ENCODE assay signal across 15 cellular contexts in the genomic region with DNA sequence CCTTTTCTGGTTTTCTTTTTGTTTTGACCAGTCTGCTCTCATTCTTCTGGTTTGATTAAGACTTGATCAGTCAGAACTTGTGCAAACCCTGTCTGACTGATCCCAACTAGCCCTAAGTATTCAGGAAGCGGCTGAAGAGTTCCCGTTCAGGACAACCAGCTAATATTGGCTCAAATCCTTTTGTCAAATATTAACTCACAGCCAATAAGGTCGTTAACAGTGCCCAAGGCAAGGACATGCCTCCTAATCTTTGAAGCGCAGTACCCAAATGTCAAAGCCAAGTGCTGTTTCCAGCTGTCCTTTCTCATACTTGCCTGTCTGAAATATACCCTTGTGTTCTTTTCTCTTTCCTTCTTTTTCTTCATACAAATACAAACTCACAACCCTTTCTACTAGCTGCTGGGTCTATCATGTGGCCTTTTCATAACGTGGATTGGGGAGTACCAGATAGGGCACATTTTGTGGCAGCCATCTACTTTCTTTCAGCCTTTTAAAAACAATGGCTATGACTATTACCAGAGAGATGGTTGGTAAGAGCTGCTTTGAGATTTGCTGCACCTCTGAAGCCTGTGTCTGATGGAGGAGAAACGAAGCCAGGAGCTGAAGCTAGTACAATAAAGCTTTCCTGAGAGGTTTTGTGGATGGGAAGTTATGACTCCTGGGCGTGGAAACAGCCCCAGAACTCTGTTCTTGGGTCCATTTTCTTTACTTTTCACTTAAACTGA.
A peak's percentile ranks its signal among the peaks of the same experiment; 100 is the strongest.
DNase-seq lines count a peak whose midpoint lies in the region; ATAC-seq and TF ChIP-seq lines count a peak whose summit lies in the region.
"Had no signal": no experiment of that assay in that cellular context is flagged by ENCODE, and none has a peak within 500 bp of the region (broad histone marks: within the 10 kb centered on the region; RNA-seq: fewer than 3 reads in every experiment).

No MANE protein-coding gene starts in this region.

- H3K27me3 ChIP-seq in DND-41 (ENCODE audit: insufficient read depth, low read length, poor library complexity): no peaks in the 10 kb centered on the region
- H3K27me3 ChIP-seq: adrenal gland, MG63 had no signal

- no peaks in the 10 kb centered on the region for H4K20me1 ChIP-seq in DND-41 (ENCODE audit: insufficient read depth, low read length)

- no peaks in the 10 kb centered on the region for H3K9me3 ChIP-seq in DND-41 (ENCODE audit: insufficient read depth, low read length, severe bottlenecking)
- H3K9me3 ChIP-seq: adrenal gland, MG63 had no signal

- no peaks in the 10 kb centered on the region for H3K36me3 Mint-ChIP-seq in progenitor cell of endocrine pancreas (ENCODE audit: insufficient read depth)
- H3K36me3 Mint-ChIP-seq: WTC11 had no signal

- H3K27ac Mint-ChIP-seq in progenitor cell of endocrine pancreas: peak overlapping the region; percentile 17
- H3K27ac Mint-ChIP-seq: WTC11 had no signal

- H3K4me1 Mint-ChIP-seq in progenitor cell of endocrine pancreas (ENCODE audit: low read depth): peaks cover 56% of the 10 kb centered on the region

- peak overlapping the region; percentile 9 for H3K4me3 Mint-ChIP-seq in progenitor cell of endocrine pancreas (ENCODE audit: low read depth)
- H3K4me3 Mint-ChIP-seq: WTC11 had no signal

- DNase-seq in DND-41 (no peak), epithelial cell of esophagus (ENCODE audit: low read depth) (peak; percentile 76), kidney tubule cell (ENCODE audit: low spot score) (peak; percentile 86), progenitor cell of endocrine pancreas (ENCODE audit: low spot score, unreplicated experiment) (no peak), AG08396 (ENCODE audit: low spot score) (no peak), NCI-H345 (lab: John Stamatoyannopoulos, UW) (no peak), SIG-M5 (lab: John Stamatoyannopoulos, UW) (no peak)
- DNase-seq: GOT3, MG63, NCI-H2081, NCI-H526 treated with DMSO at 0.1 percent for 48 hours had no signal

- no peaks in the 10 kb centered on the region for H3K27me3 Mint-ChIP-seq in progenitor cell of endocrine pancreas

- no peak overlapping the region for H3K9ac ChIP-seq in DND-41 (ENCODE audit: low read depth, low read length)

- peak overlapping the region; percentile 49 for H2AFZ ChIP-seq in DND-41 (ENCODE audit: low read depth, low read length)

- no peaks in the 10 kb centered on the region for H3K36me3 ChIP-seq in DND-41 (ENCODE audit: insufficient read depth, low read length)
- H3K36me3 ChIP-seq: adrenal gland, MG63 had no signal

- ATAC-seq in DND-41 (ENCODE audit: insufficient read depth, low read depth): no peak
- no peak for ATAC-seq in GM19328 (IDR thresholded peaks at IDR 0.05; ENCODE audit: unreplicated experiment)
- ATAC-seq: WTC11 had no signal

- H3K27ac ChIP-seq in DND-41 (ENCODE audit: low read length): no peak overlapping the region
- H3K27ac ChIP-seq: adrenal gland, C4-2B had no signal

- no peaks in the 10 kb centered on the region for H3K79me2 ChIP-seq in DND-41 (ENCODE audit: insufficient read depth, low read length)

- H3K9me3 Mint-ChIP-seq in progenitor cell of endocrine pancreas (ENCODE audit: low read depth): no peaks in the 10 kb centered on the region

- peaks cover 17% of the 10 kb centered on the region for H3K4me1 ChIP-seq in DND-41 (ENCODE audit: insufficient read depth, low read length)
- H3K4me1 ChIP-seq: adrenal gland had no signal

- TF ChIP-seq CTCF in DND-41 (IDR thresholded peaks at IDR 0.05; ENCODE audit: borderline replicate concordance, extremely low read depth, low read length, poor library complexity, severe bottlenecking) (no peak), epithelial cell of esophagus (IDR thresholded peaks at IDR 0.05; ENCODE audit: insufficient read depth, low read depth, low read length, missing control alignments) (no peak), progenitor cell of endocrine pancreas (IDR thresholded peaks at IDR 0.05; ENCODE audit: unreplicated experiment) (no peak)

- H3K4me2 ChIP-seq in DND-41 (ENCODE audit: insufficient read depth, low read length): no peak overlapping the region

- H3K4me3 ChIP-seq in DND-41 (ENCODE audit: low read depth in 1 of 2, low read length in 2 of 2) (no peak overlapping the region), epithelial cell of esophagus (ENCODE audit: low read length) (no peak overlapping the region)
- H3K4me3 ChIP-seq: adrenal gland, MG63 had no signal

Comparison
In these comparisons a context has a peak if more than half of its experiments do, and no peak if none do; other contexts are left out.
1. DNase-seq: peak in epithelial cell of esophagus (single experiment) and kidney tubule cell (single experiment); none in DND-41 (single experiment), progenitor cell of endocrine pancreas (single experiment), AG08396 (single experiment), NCI-H345 (single experiment) and SIG-M5 (single experiment).